ENCODE assay signal across 10 cellular contexts in genomic region chr4:139975830-139976272, GRCh38.
DNase-seq lines count a peak whose midpoint lies in the region; ATAC-seq and TF ChIP-seq lines count a peak whose summit lies in the region.
"Had no signal": no experiment of that assay in that cellular context is flagged by ENCODE, and none has a peak within 500 bp of the region (broad histone marks: within the 10 kb centered on the region; RNA-seq: fewer than 3 reads in every experiment).

No MANE protein-coding gene starts in this region.

- intact Hi-C loops in sigmoid colon (cut with DNase I) = no loop called here

- H3K4me3 ChIP-seq in GM06990 (replicated peaks; ENCODE audit: low read depth, low read length) (no peak overlapping the region), sigmoid colon (no peak overlapping the region)
- H3K4me3 ChIP-seq: ovary had no signal

- TF ChIP-seq EP300 in sigmoid colon (IDR thresholded peaks at IDR 0.05) = no peak

- 0 to 8% methylated on average over 1 of the region's 1 CpG for WGBS in sigmoid colon, 2 donors

- H3K9me3 Mint-ChIP-seq in activated naive CD4-positive, alpha-beta T cell treated with anti-CD3 and anti-CD28 coated beads, Interleukin-2, amount 10 ng/mL, durations not matched to agents 7 days and 5 days = peaks cover 2% of the 10 kb centered on the region

- DNase-seq in GM06990 (ENCODE audit: extremely low read depth, insufficient read length) (peak; percentile 48), RWPE1 (ENCODE audit: low spot score) (peak; percentile 29), foreskin keratinocyte (peak; percentile 46 to 49), sigmoid colon (no peak), GM19240 (ENCODE audit: insufficient read length, low spot score) (no peak), foreskin melanocyte (no peak), putamen (ENCODE audit: low spot score) (no peak)
- no peak for DNase-seq in activated naive CD4-positive, alpha-beta T cell treated with anti-CD3 and anti-CD28 coated beads, Interleukin-2, amount 10 ng/mL, durations not matched to agents 7 days and 5 days

- H3K4me1 ChIP-seq in foreskin keratinocyte (peaks cover 13% of the 10 kb centered on the region), sigmoid colon (peaks cover 0 to 31% (median 24%) of the 10 kb centered on the region in 4 donors)

- CTCF ChIA-PET in RWPE1 (lab: Yijun Ruan, JAX) = no interaction called here
- CTCF ChIA-PET in activated naive CD4-positive, alpha-beta T cell treated with anti-CD3 and anti-CD28 coated beads, Interleukin-2, amount 10 ng/mL, durations not matched to agents 7 days and 5 days (lab: Charles Lee) = no interaction called here

- H3K27ac Mint-ChIP-seq in activated naive CD4-positive, alpha-beta T cell treated with anti-CD3 and anti-CD28 coated beads, Interleukin-2, amount 10 ng/mL, durations not matched to agents 7 days and 5 days = no peak overlapping the region

- H3K36me3 ChIP-seq in GM06990 (ENCODE audit: control insufficient read depth, insufficient read depth, low read length) = no peaks in the 10 kb centered on the region
- no peaks in the 10 kb centered on the region for H3K36me3 ChIP-seq in sigmoid colon
- H3K36me3 ChIP-seq: ovary had no signal

- POLR2A ChIA-PET in RWPE1 (lab: Yijun Ruan, JAX; ENCODE audit: low non-redundant PET) = no interaction called here

- H3K27me3 ChIP-seq in GM06990 (replicated peaks; ENCODE audit: control insufficient read depth, insufficient read depth, low read length) (no peaks in the 10 kb centered on the region), foreskin keratinocyte (no peaks in the 10 kb centered on the region), sigmoid colon (no peaks in the 10 kb centered on the region)
- H3K27me3 ChIP-seq: ovary had no signal

- TF ChIP-seq CTCF in GM06990 (IDR thresholded peaks at IDR 0.05; ENCODE audit: insufficient read depth, low read length, poor library complexity, severe bottlenecking) (no peak), RWPE1 (conservative IDR thresholded peaks at IDR 0.05; ENCODE audit: low read depth) (no peak), foreskin keratinocyte (conservative IDR thresholded peaks at IDR 0.05) (no peak), sigmoid colon (IDR thresholded peaks at IDR 0.05) (no peak)

- H3K4me3 Mint-ChIP-seq in activated naive CD4-positive, alpha-beta T cell treated with anti-CD3 and anti-CD28 coated beads, Interleukin-2, amount 10 ng/mL, durations not matched to agents 7 days and 5 days = no peak overlapping the region

- peaks cover 51% of the 10 kb centered on the region for H3K4me1 Mint-ChIP-seq in activated naive CD4-positive, alpha-beta T cell treated with anti-CD3 and anti-CD28 coated beads, Interleukin-2, amount 10 ng/mL, durations not matched to agents 7 days and 5 days

- H3K27me3 Mint-ChIP-seq in activated naive CD4-positive, alpha-beta T cell treated with anti-CD3 and anti-CD28 coated beads, Interleukin-2, amount 10 ng/mL, durations not matched to agents 7 days and 5 days = no peaks in the 10 kb centered on the region

- H3K9me3 ChIP-seq in sigmoid colon = no peaks in the 10 kb centered on the region
- H3K9me3 ChIP-seq: ovary had no signal

- H3K36me3 Mint-ChIP-seq in activated naive CD4-positive, alpha-beta T cell treated with anti-CD3 and anti-CD28 coated beads, Interleukin-2, amount 10 ng/mL, durations not matched to agents 7 days and 5 days = peaks cover 7% of the 10 kb centered on the region
- H3K36me3 Mint-ChIP-seq: IgD-negative memory B cell had no signal

- TF ChIP-seq POLR2A in sigmoid colon (IDR thresholded peaks at IDR 0.05) = no peak

- no peak for ATAC-seq in foreskin keratinocyte

- H3K27ac ChIP-seq in RWPE1 (no peak overlapping the region), foreskin keratinocyte (no peak overlapping the region), sigmoid colon (peak overlapping the region; percentile 57 to 73 (median 63))

Comparison
In these comparisons a context has a peak if more than half of its experiments do, and no peak if none do; other contexts are left out.
1. DNase-seq: peak in GM06990 (single experiment), RWPE1 (single experiment) and foreskin keratinocyte (2 of 2); none in sigmoid colon (single experiment), GM19240 (single experiment), foreskin melanocyte (single experiment), putamen (single experiment) and activated naive CD4-positive, alpha-beta T cell treated with anti-CD3 and anti-CD28 coated beads, Interleukin-2, amount 10 ng/mL, durations not matched to agents 7 days and 5 days (single experiment).
2. H3K27ac ChIP-seq: peak in sigmoid colon (4 of 4); none in RWPE1 (single experiment) and foreskin keratinocyte (single experiment).